10 cellular contexts compared by ENCODE assay signal in the genomic region with DNA sequence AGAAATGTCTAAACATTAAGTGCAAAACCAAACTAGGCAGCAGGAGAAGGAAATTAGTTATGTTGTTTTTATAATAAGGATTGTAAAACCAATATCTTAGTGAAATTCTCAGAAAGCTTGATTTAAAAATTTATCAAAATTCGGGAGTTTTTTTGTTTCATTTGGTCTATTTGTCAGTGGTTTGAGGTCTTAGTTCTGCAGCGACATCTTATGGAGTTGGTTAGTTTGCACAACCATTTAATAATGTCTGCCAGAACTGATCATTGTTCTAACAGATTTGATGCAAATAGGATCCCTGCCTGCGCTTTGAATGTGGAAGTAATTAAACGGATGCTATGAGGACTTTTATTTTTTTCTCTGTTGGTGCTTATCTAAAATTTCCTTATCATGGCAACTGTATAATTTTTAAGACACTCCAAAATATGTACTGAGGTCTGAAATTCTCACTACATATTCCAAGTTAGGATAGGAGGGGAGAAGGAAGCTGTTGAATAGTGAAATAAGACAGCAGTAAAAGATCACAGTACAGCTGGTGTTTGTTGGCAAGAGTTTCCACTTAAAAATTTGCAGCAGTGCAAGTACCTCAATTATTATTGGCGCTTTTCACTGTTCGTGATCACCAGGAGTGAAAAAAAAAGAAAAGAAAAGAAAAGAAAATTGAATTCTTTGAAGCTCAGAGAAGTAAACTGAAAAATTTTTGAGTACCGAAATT.
A peak's percentile ranks its signal among the peaks of the same experiment; 100 is the strongest.
DNase-seq lines count a peak whose midpoint lies in the region; ATAC-seq and TF ChIP-seq lines count a peak whose summit lies in the region.
"Had no signal": no experiment of that assay in that cellular context is flagged by ENCODE, and none has a peak within 500 bp of the region (broad histone marks: within the 10 kb centered on the region; RNA-seq: fewer than 3 reads in every experiment).

No MANE protein-coding gene starts in this region.

- POLR2A ChIA-PET in AG04450 (lab: Yijun Ruan, JAX), result no interaction called here

- peak; percentile 26 for TF ChIP-seq CTCF in AG04450 (IDR thresholded peaks at IDR 0.05; ENCODE audit: low read depth, low read length)

- no peak overlapping the region for H3K27ac ChIP-seq in AG04450 (ENCODE audit: low read depth, low read length)

- in situ Hi-C loops in G401 (cut with HindIII; ENCODE audit: low sequenced_read_pairs), result no loop called here

- ATAC-seq in HG02970 (IDR thresholded peaks at IDR 0.05; ENCODE audit: low FRiP score, unreplicated experiment) (no peak), GM21825 (IDR thresholded peaks at IDR 0.05; ENCODE audit: unreplicated experiment) (no peak), GM21423 (IDR thresholded peaks at IDR 0.05; ENCODE audit: unreplicated experiment) (no peak)
- ATAC-seq: CD8-positive, alpha-beta T cell had no signal

- no peaks in the 10 kb centered on the region for H3K9me3 ChIP-seq in AG04450 (ENCODE audit: control insufficient read depth, insufficient read depth, low read length)

- DNase-seq in AG04450 (ENCODE audit: low read depth, low spot score), result no peak
- DNase-seq in G401 (ENCODE audit: low spot score), result peak; percentile 6
- DNase-seq in OCI-M1 (lab: John Stamatoyannopoulos, UW), result peak; percentile 75
- peak; percentile 49 for DNase-seq in fibroblast of the conjunctiva (ENCODE audit: low read depth)
- DNase-seq in NCI-H128 (lab: John Stamatoyannopoulos, UW; ENCODE audit: unreplicated experiment), result no peak
- DNase-seq: CD8-positive, alpha-beta T cell; naive B cell had no signal

- no peak overlapping the region for H3K4me3 ChIP-seq in AG04450 (ENCODE audit: low read depth, low read length)

- CTCF ChIA-PET in AG04450 (lab: Charles Lee), result no interaction called here

- no peaks in the 10 kb centered on the region for H3K27me3 ChIP-seq in AG04450 (ENCODE audit: control insufficient read depth, insufficient read depth, low read length)

Comparison
In these comparisons a context has a peak if more than half of its experiments do, and no peak if none do; other contexts are left out.
1. DNase-seq: peak in G401 (single experiment), OCI-M1 (single experiment) and fibroblast of the conjunctiva (single experiment); none in AG04450 (single experiment) and NCI-H128 (single experiment).